Comparison of ENCODE assay signal across 9 cellular contexts in genomic region chr3:111616417-111617105, GRCh38. TPM values are rescaled to one million over a fixed set of nuclear protein-coding genes. Genes with fewer than 3 reads are reported as not detected.
A peak's percentile ranks its signal among the peaks of the same experiment; 100 is the strongest.
DNase-seq lines count a peak whose midpoint lies in the region; ATAC-seq and TF ChIP-seq lines count a peak whose summit lies in the region.
"Had no signal": no experiment of that assay in that cellular context is flagged by ENCODE, and none has a peak within 500 bp of the region (broad histone marks: within the 10 kb centered on the region; RNA-seq: fewer than 3 reads in every experiment).

No MANE protein-coding gene starts in this region.

- H3K4me1 ChIP-seq in upper lobe of left lung (no peaks in the 10 kb centered on the region), adrenal gland (replicated peaks in 1 of 2) (no peaks in the 10 kb centered on the region)

- no peaks in the 10 kb centered on the region for H3K27me3 ChIP-seq in upper lobe of left lung
- no peaks in the 10 kb centered on the region for H3K27me3 ChIP-seq in adrenal gland

- TF ChIP-seq POLR2A in upper lobe of left lung (IDR thresholded peaks at IDR 0.05) (no peak), adrenal gland (IDR thresholded peaks at IDR 0.05) (no peak)

- H3K9me3 ChIP-seq in upper lobe of left lung: no peaks in the 10 kb centered on the region
- H3K9me3 ChIP-seq in adrenal gland (replicated peaks in 1 of 3): no peaks in the 10 kb centered on the region

- H3K4me3 ChIP-seq in upper lobe of left lung: no peak overlapping the region
- H3K4me3 ChIP-seq in adrenal gland: no peak overlapping the region

- DNase-seq in DMS 273 (lab: John Stamatoyannopoulos, UW; ENCODE audit: unreplicated experiment): peak; percentile 28
- DNase-seq in DMS 273 treated with DMSO at 0.1 percent for 48 hours (lab: John Stamatoyannopoulos, UW): no peak
- peak; percentile 35 for DNase-seq in activated CD4-positive, alpha-beta T cell treated with anti-CD3 and anti-CD28 coated beads for 1 hour
- DNase-seq in germinal center (ENCODE audit: low spot score): peak; percentile 48
- peak; percentile 33 to 42 for DNase-seq in upper lobe of left lung
- no peak for DNase-seq in left lobe of liver (ENCODE audit: low spot score)
- DNase-seq in adrenal gland: no peak

- peak overlapping the region in 1 of 4 donors; percentile 4 for H3K27ac ChIP-seq in upper lobe of left lung
- H3K27ac ChIP-seq in adrenal gland: no peak overlapping the region
- H3K27ac ChIP-seq: 22Rv1 had no signal

- 84 to 86% methylated on average over 2 to 6 of the region's 6 CpGs for whole genome bisulfite sequencing in upper lobe of left lung, 2 donors
- WGBS in adrenal gland, 4 donors: 76 to 89% (median 85%) methylated on average over 4 to 6 of the region's 6 CpGs

- TF ChIP-seq EP300 in upper lobe of left lung (IDR thresholded peaks at IDR 0.05): no peak

- no peaks in the 10 kb centered on the region for H3K36me3 ChIP-seq in upper lobe of left lung
- no peaks in the 10 kb centered on the region for H3K36me3 ChIP-seq in adrenal gland (replicated peaks in 1 of 2)

- intact Hi-C loops in adrenal gland (cut with DNase I): no loop called here

- ATAC-seq in HG03135 (IDR thresholded peaks at IDR 0.05; ENCODE audit: unreplicated experiment) (peak; percentile 75), upper lobe of left lung (ENCODE audit: low FRiP score in 2 of 2) (peak; percentile 34 to 59), left lobe of liver (no peak)

- TF ChIP-seq CTCF in upper lobe of left lung (IDR thresholded peaks at IDR 0.05) (peak in 3 of 6 experiments; percentile 23 to 32 (median 27)), adrenal gland (IDR thresholded peaks at IDR 0.05) (no peak)

RNA-seq across cellular contexts. Expression of gene ZBED2, which starts 21.4 kb away (rescaled TPM):
- total RNA-seq in upper lobe of left lung (10 to 100 TPM in 2 of 6 donors, 1 to 10 TPM in 4; 2.1 to 28.5 (median 7.6) TPM), left lobe of liver (0.20 TPM), adrenal gland (under 1 TPM in 1 of 8 donors, not detected in 7; 0.11 TPM)
- polyA plus RNA-seq in adrenal gland: not detected

RNA-seq across cellular contexts. Expression of gene PLCXD2, which starts 57.9 kb away (rescaled TPM):
- total RNA-seq in upper lobe of left lung: 10 to 100 TPM in 2 of 6 donors, 1 to 10 TPM in 4; 3.8 to 37.1 (median 7.2) TPM
- total RNA-seq in left lobe of liver: 20.0 TPM
- total RNA-seq in adrenal gland: under 1 TPM; 0.19 to 0.77 (median 0.39) TPM
- under 1 TPM; 0.07 to 0.44 (median 0.16) TPM for polyA plus RNA-seq in adrenal gland

Comparison
In these comparisons a context has a peak if more than half of its experiments do, and no peak if none do; other contexts are left out.
1. DNase-seq: peak in DMS 273 (single experiment), activated CD4-positive, alpha-beta T cell treated with anti-CD3 and anti-CD28 coated beads for 1 hour (single experiment), germinal center (single experiment) and upper lobe of left lung (2 of 2); none in DMS 273 treated with DMSO at 0.1 percent for 48 hours (single experiment), left lobe of liver (single experiment) and adrenal gland (0 of 7).